Comparison of ENCODE assay signal across 7 cellular contexts in the genomic region with DNA sequence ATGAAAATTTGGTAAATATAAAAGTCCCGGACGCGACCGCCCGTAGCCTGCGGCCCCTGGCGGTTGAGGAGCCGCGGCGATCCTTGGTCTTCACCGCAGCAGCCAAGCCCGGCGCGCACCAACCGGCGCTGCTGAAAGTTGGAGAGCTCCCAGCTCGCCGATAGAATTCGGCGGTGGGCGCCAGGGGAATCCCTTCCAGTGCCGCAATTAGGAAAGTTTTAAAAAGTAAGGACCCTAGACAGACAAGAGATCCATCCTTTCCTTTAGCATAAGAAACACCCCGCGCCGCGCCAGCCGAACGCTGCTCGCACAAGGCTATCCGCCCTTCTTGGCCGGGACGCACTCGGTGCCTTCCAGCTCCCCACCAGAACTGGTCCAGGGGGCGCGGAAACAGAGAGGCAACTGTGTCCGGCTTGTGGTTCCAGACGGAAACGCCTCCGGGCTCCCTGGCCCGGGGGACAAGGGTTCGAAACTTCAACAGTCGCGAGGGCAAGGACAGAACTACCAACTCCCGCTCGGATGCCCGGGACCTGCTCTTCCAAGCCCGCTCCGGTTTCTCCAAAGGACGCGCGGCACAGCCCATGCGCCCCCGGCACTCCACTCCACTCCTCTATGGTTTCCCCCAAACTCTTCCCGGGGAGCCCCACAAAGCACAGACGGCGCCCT. TPM values are rescaled to one million over a fixed set of nuclear protein-coding genes. Genes with fewer than 3 reads are reported as not detected.
DNase-seq lines count a peak whose midpoint lies in the region; ATAC-seq, FAIRE-seq and TF ChIP-seq lines count a peak whose summit lies in the region.

No MANE protein-coding gene starts in this region.

- peaks cover 88% of the 10 kb centered on the region for H3K27me3 Mint-ChIP-seq in mesothelial cell of epicardium (ENCODE audit: low read depth)

- POLR2A ChIA-PET in HCT116 (lab: Charles Lee) (no interaction called here), endothelial cell of umbilical vein (lab: Charles Lee) (no interaction called here)

- WGBS in upper lobe of left lung, 2 donors = 1% methylated on average over 35 to 55 of the region's 56 CpGs

- H3K9ac ChIP-seq in HCT116 (ENCODE audit: low read length) (no peak overlapping the region), endothelial cell of umbilical vein (replicated peaks; ENCODE audit: extremely low read depth, insufficient read depth, low read length) (no peak overlapping the region)

- H2AFZ ChIP-seq in HCT116 (ENCODE audit: low read depth, low read length, poor library complexity, severe bottlenecking) (no peak overlapping the region), endothelial cell of umbilical vein (ENCODE audit: low read depth, low read length) (no peak overlapping the region)

- 0 out of 2 replicates have a peak, but pooled peaks cover 5% of the 10 kb centered on the region for H3K27me3 ChIP-seq in HCT116 (ENCODE audit: insufficient read depth, low read length)
- H3K27me3 ChIP-seq in endothelial cell of umbilical vein (ENCODE audit: control insufficient read depth in 2 of 2, insufficient read depth in 2 of 2, low read length in 2 of 2) = peaks cover 17 to 21% of the 10 kb centered on the region in 2 experiments
- H3K27me3 ChIP-seq in upper lobe of left lung = peaks cover 0 to 4% (median 0%) of the 10 kb centered on the region in 4 donors

- TF ChIP-seq POLR2A in HCT116 (IDR thresholded peaks at IDR 0.05; ENCODE audit: borderline replicate concordance, extremely low read depth, insufficient read depth, insufficient read length) (no peak), endothelial cell of umbilical vein (IDR thresholded peaks at IDR 0.05; ENCODE audit: low read depth, low read length) (no peak), upper lobe of left lung (IDR thresholded peaks at IDR 0.05) (no peak)

- dilution Hi-C loops in endothelial cell of umbilical vein (cut with MboI; ENCODE audit: extremely low pct_ligation_motif_present, low sequenced_read_pairs) = no loop called here

- no peaks in the 10 kb centered on the region for H3K36me3 ChIP-seq in HCT116 (ENCODE audit: control insufficient read depth in 1 of 2, insufficient read depth in 2 of 2, low read length in 2 of 2)
- no peaks in the 10 kb centered on the region for H3K36me3 ChIP-seq in endothelial cell of umbilical vein (ENCODE audit: control insufficient read depth in 2 of 2, extremely low read depth in 1 of 2, insufficient read depth in 2 of 2, low read length in 2 of 2)
- H3K36me3 ChIP-seq in upper lobe of left lung = no peaks in the 10 kb centered on the region

- ATAC-seq in HCT116 (no peak), SK-N-SH treated with all-trans-retinoic acid at 6 μM for 48 hours (peak; percentile 65), upper lobe of left lung (ENCODE audit: low FRiP score in 2 of 2) (peak in 1 of 2 donors; percentile 77)

- H4K20me1 ChIP-seq in HCT116 (ENCODE audit: insufficient read depth) = no peaks in the 10 kb centered on the region
- H4K20me1 ChIP-seq in endothelial cell of umbilical vein (replicated peaks; ENCODE audit: control insufficient read depth, extremely low read depth, insufficient read depth, low read length) = no peaks in the 10 kb centered on the region

- H3K9me3 Mint-ChIP-seq in mesothelial cell of epicardium = no peaks in the 10 kb centered on the region

- 0 out of 6 replicates have a peak, but pooled peaks of 1 of the 3 experiments have one; percentile 5 for TF ChIP-seq CTCF in HCT116 (IDR thresholded peaks at IDR 0.05 in 2 of 3, conservative IDR thresholded peaks at IDR 0.05 in 1 of 3; ENCODE audit: borderline replicate concordance in 1 of 3, insufficient read depth in 1 of 3, low read depth in 2 of 3, low read length in 2 of 3)
- peak; percentile 28 to 63 for TF ChIP-seq CTCF in endothelial cell of umbilical vein (IDR thresholded peaks at IDR 0.05; ENCODE audit: extremely low read depth in 1 of 2, insufficient read depth in 1 of 2, low read depth in 1 of 2, low read length in 2 of 2)
- no peak for TF ChIP-seq CTCF in mesothelial cell of epicardium (IDR thresholded peaks at IDR 0.05; ENCODE audit: unreplicated experiment)
- TF ChIP-seq CTCF in upper lobe of left lung (IDR thresholded peaks at IDR 0.05) = peak in 2 of 6 experiments; percentile 27 to 44

- H3K4me1 ChIP-seq in HCT116 (ENCODE audit: control insufficient read depth in 1 of 2, insufficient read depth in 2 of 2, low read length in 2 of 2) = peaks cover 0 to 13% of the 10 kb centered on the region in 2 experiments; a peak in 3 of 4 replicates
- H3K4me1 ChIP-seq in endothelial cell of umbilical vein (ENCODE audit: control insufficient read depth, extremely low read depth, insufficient read depth, low read length) = peaks cover 6% of the 10 kb centered on the region
- peaks cover 12 to 31% (median 22%) of the 10 kb centered on the region in 4 donors for H3K4me1 ChIP-seq in upper lobe of left lung

- H3K27ac ChIP-seq in HCT116 (ENCODE audit: low read depth, low read length) = no peak overlapping the region
- no peak overlapping the region for H3K27ac ChIP-seq in endothelial cell of umbilical vein (ENCODE audit: insufficient read depth, low read depth, low read length)
- H3K27ac ChIP-seq in upper lobe of left lung = no peak overlapping the region

- in situ Hi-C loops in G401 (cut with HindIII; ENCODE audit: low sequenced_read_pairs) = no loop called here

- CTCF ChIA-PET in HCT116 (lab: Charles Lee) = no interaction called here
- CTCF ChIA-PET in endothelial cell of umbilical vein (lab: Charles Lee) = interaction anchor here (1.2 to 1.3 kb wide), 2 partner anchors 240 to 314 kb away, joined by 3 to 10 read pairs; no protein-coding TSS in a partner anchor

- peak overlapping the region; percentile 66 for H3K4me3 Mint-ChIP-seq in mesothelial cell of epicardium

- no peak for TF ChIP-seq RAD21 in HCT116 (IDR thresholded peaks at IDR 0.05; ENCODE audit: low read depth)

- peak; percentile 67 for FAIRE-seq in endothelial cell of umbilical vein (lab: Jason Lieb, UNC)

- RAD21 ChIA-PET in HCT116 (lab: Charles Lee; ENCODE audit: low non-redundant PET in 1 of 2, low total read pairs in 2 of 2, uncharacterized antibody in 2 of 2, unreplicated experiment in 2 of 2) = no interaction called here

- no peaks in the 10 kb centered on the region for H3K36me3 Mint-ChIP-seq in mesothelial cell of epicardium

- intact Hi-C loops in HCT116 (cut with micrococcal nuclease) = loop anchor here (5.0 kb wide), 1 partner anchor 533 kb away; a partner anchor contains a TSS
- intact Hi-C loops in endothelial cell of umbilical vein (cut with micrococcal nuclease) = loop anchor here (1.0 to 10.0 kb wide), 4 partner anchors 236 to 560 kb away; no protein-coding TSS in a partner anchor

- H3K27ac Mint-ChIP-seq in mesothelial cell of epicardium = no peak overlapping the region

- no peaks in the 10 kb centered on the region for H3K9me1 ChIP-seq in endothelial cell of umbilical vein (replicated peaks; ENCODE audit: control insufficient read depth, extremely low read depth, insufficient read depth, low read length)

- H3K9me2 ChIP-seq in HCT116 (ENCODE audit: insufficient read depth) = no peaks in the 10 kb centered on the region

- H3K4me2 ChIP-seq in HCT116 (ENCODE audit: low read length) (0 out of 2 replicates have a peak overlapping the region, but pooled peaks have one; percentile 12), endothelial cell of umbilical vein (ENCODE audit: insufficient read depth, low read length) (peak overlapping the region; percentile 2)

- peaks cover 5% of the 10 kb centered on the region for H3K4me1 Mint-ChIP-seq in mesothelial cell of epicardium

- no peaks in the 10 kb centered on the region for H3K79me2 ChIP-seq in HCT116 (ENCODE audit: insufficient read depth, low read length)
- no peaks in the 10 kb centered on the region for H3K79me2 ChIP-seq in endothelial cell of umbilical vein (ENCODE audit: control insufficient read depth, insufficient read depth, low read length)

- no peak for TF ChIP-seq EP300 in upper lobe of left lung (IDR thresholded peaks at IDR 0.05)

- no peaks in the 10 kb centered on the region for H3K9me3 ChIP-seq in HCT116 (ENCODE audit: control insufficient read depth in 1 of 2, insufficient read depth in 1 of 2, low read depth in 1 of 2, low read length in 2 of 2)
- no peaks in the 10 kb centered on the region for H3K9me3 ChIP-seq in endothelial cell of umbilical vein (replicated peaks; ENCODE audit: control insufficient read depth, insufficient read depth, low read length)
- H3K9me3 ChIP-seq in upper lobe of left lung = no peaks in the 10 kb centered on the region

- no TSS peak for BruUV-seq in HCT116 (replicated peaks; lab: Mats Ljungman, UMichigan)
- no TSS peak for BruUV-seq in endothelial cell of umbilical vein (replicated peaks; lab: Mats Ljungman, UMichigan)

- DNase-seq in G401 (ENCODE audit: low spot score) = peak; percentile 65
- DNase-seq in HCT116 (ENCODE audit: low read depth, low spot score) = no peak
- DNase-seq in endothelial cell of umbilical vein (ENCODE audit: low read depth, low spot score) = peak; percentile 44
- DNase-seq in mesothelial cell of epicardium (ENCODE audit: low spot score in 2 of 2, unreplicated experiment in 2 of 2) = peak in 1 of 2 experiments; percentile 77
- peak; percentile 22 to 88 for DNase-seq in upper lobe of left lung
- DNase-seq in NCI-H2081 (lab: John Stamatoyannopoulos, UW) = no peak

- H3K4me3 ChIP-seq in HCT116 (replicated peaks in 1 of 2; ENCODE audit: low read depth in 1 of 2, low read length in 2 of 2) (no peak overlapping the region), endothelial cell of umbilical vein (replicated peaks in 1 of 3; ENCODE audit: insufficient read depth in 1 of 3, low read depth in 1 of 3, low read length in 3 of 3) (no peak overlapping the region), upper lobe of left lung (peak overlapping the region; percentile 15 to 85 (median 80))

TF ChIP-seq in endothelial cell of umbilical vein, 7 proteins besides CTCF, POLR2A, EP300 and RAD21:
- TF ChIP-seq GATA2 (IDR thresholded peaks at IDR 0.05; ENCODE audit: insufficient read depth, insufficient read length, low read depth, low read length) (no peak), FOS (IDR thresholded peaks at IDR 0.05; ENCODE audit: borderline replicate concordance, insufficient read depth, low read length) (no peak)

RNA-seq across cellular contexts. Expression of a gene that starts 1.7 kb away (rescaled TPM):
- not detected in 2 replicates for total RNA-seq in G401 (2014; rRNA removed; shearing (Covaris generic))
- 1.4 TPM for total RNA-seq in HCT116 (2021; ENCODE audit: unreplicated experiment)
- polyA plus RNA-seq in HCT116 (2012) = 0.79 and 0.82 TPM in 2 replicates
- not detected in 2 replicates for total RNA-seq in endothelial cell of umbilical vein
- polyA plus RNA-seq in endothelial cell of umbilical vein = 0.02 and 0.10 TPM in 2 replicates
- polyA plus RNA-seq in endothelial cell of umbilical vein (2011; cell fraction: cytosol; rRNA removed) = 0.04 and 0.12 TPM in 2 replicates
- 0.13 and 0.37 TPM in 2 replicates for polyA plus RNA-seq in endothelial cell of umbilical vein (2011; cell fraction: nucleus; rRNA removed)
- 0.05 and 0.11 TPM in 2 replicates for polyA plus RNA-seq in endothelial cell of umbilical vein (2012)
- polyA minus RNA-seq in endothelial cell of umbilical vein = 0.24 TPM in 1 of 2 replicates, not detected in the other
- not detected for polyA minus RNA-seq in endothelial cell of umbilical vein (2011; cell fraction: cytosol; rRNA and poly(A)+ RNA removed)
- 0.19 and 0.67 TPM in 2 replicates for polyA minus RNA-seq in endothelial cell of umbilical vein (2011; cell fraction: nucleus; rRNA and poly(A)+ RNA removed)
- total RNA-seq in mesothelial cell of epicardium = 0.07 to 0.16 TPM in 2 of 3 replicates, not detected in the other
- 1 to 10 TPM in 2 of 6 donors, under 1 TPM in 2, not detected in 2; 0.80 to 1.3 (median 1.00) TPM for total RNA-seq in upper lobe of left lung

Comparison
In these comparisons a context has a peak if more than half of its experiments do, and no peak if none do; other contexts are left out.
1. DNase-seq: peak in G401 (single experiment), endothelial cell of umbilical vein (single experiment) and upper lobe of left lung (2 of 2); none in HCT116 (single experiment) and NCI-H2081 (0 of 2).
2. H3K4me3 ChIP-seq: peak in upper lobe of left lung (4 of 4); none in HCT116 (0 of 2) and endothelial cell of umbilical vein (0 of 3).